Comparison of ENCODE assay signal across 9 cellular contexts in the genomic region with DNA sequence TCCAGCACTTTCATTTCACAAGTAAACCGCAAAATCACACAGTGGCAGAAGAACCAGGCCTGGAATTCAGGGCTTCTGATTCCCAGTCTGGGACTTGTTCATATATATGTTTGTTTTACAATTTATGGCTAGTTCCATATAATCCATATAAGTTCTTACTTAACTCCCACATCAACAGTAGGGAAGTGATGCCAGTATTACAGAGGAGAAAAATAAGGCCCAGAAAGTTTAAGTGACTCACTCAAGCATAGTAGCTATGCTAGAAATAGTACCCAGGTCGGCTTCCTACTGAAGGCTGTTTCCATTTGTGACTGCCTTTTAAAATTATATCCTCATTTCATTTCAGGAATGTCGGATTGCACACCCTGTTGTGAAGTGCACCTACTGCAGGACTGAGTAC. TPM values are rescaled to one million over a fixed set of nuclear protein-coding genes. Genes with fewer than 3 reads are reported as not detected.
DNase-seq lines count a peak whose midpoint lies in the region; ATAC-seq, FAIRE-seq and TF ChIP-seq lines count a peak whose summit lies in the region.
"Had no signal": no experiment of that assay in that cellular context is flagged by ENCODE, and none has a peak within 500 bp of the region (broad histone marks: within the 10 kb centered on the region; RNA-seq: fewer than 3 reads in every experiment).

No MANE protein-coding gene starts in this region.

- H3K27me3 Mint-ChIP-seq in astrocyte (ENCODE audit: low read depth, unreplicated experiment): no peaks in the 10 kb centered on the region

- H3K9ac ChIP-seq in BLaER1: peak overlapping the region; percentile 90
- H3K9ac ChIP-seq in HUES64 (ENCODE audit: low read depth, low read length): peak overlapping the region; percentile 72; the same call in 1 of the 2 replicates
- H3K9ac ChIP-seq in astrocyte (ENCODE audit: low read length): peak overlapping the region; percentile 29
- H3K9ac ChIP-seq in mucosa of stomach (ENCODE audit: low read length): peak overlapping the region; percentile 88

- H3K4me3 ChIP-seq in BLaER1 (peak overlapping the region; percentile 99), HUES64 (ENCODE audit: low read length) (peak overlapping the region; percentile 87), astrocyte (ENCODE audit: insufficient read depth, low read depth, low read length) (peak overlapping the region; percentile 80), mucosa of stomach (ENCODE audit: low read length) (no peak overlapping the region), ovary (no peak overlapping the region), adrenal gland (peak overlapping the region in 1 of 4 donors; percentile 67)

- H3K4me1 Mint-ChIP-seq in astrocyte (ENCODE audit: low read depth, unreplicated experiment): peaks cover 3% of the 10 kb centered on the region

- peak; percentile 18 for DNase-seq in astrocyte (ENCODE audit: low read depth)
- no peak for DNase-seq in GM10266 (ENCODE audit: extremely low spot score)
- DNase-seq in ovary: no peak
- no peak for DNase-seq in adrenal gland

- TF ChIP-seq CTCF in astrocyte (IDR thresholded peaks at IDR 0.05; ENCODE audit: insufficient read depth, low read depth, low read length) (no peak), GM10266 (IDR thresholded peaks at IDR 0.05; ENCODE audit: control insufficient read depth, insufficient read depth, low read depth, missing control alignments) (no peak), ovary (IDR thresholded peaks at IDR 0.05) (no peak), adrenal gland (IDR thresholded peaks at IDR 0.05) (no peak)

- WGBS in HUES64: 94% methylated on average over 2 of the region's 3 CpGs
- 73 to 77% (median 77%) methylated on average over 3 of the region's 3 CpGs for WGBS in ovary, 3 donors
- 59 to 71% (median 65%) methylated on average over 3 of the region's 3 CpGs for WGBS in adrenal gland, 4 donors

- H3K27ac ChIP-seq in BLaER1 (no peak overlapping the region), HUES64 (ENCODE audit: low read depth, low read length) (no peak overlapping the region), astrocyte (ENCODE audit: low read depth, low read length) (no peak overlapping the region), ovary (no peak overlapping the region), adrenal gland (peak overlapping the region in 1 of 5 donors; percentile 88)

- peaks cover 19% of the 10 kb centered on the region for H3K4me1 ChIP-seq in BLaER1
- peaks cover 3% of the 10 kb centered on the region for H3K4me1 ChIP-seq in HUES64 (ENCODE audit: insufficient read depth, low read length)
- H3K4me1 ChIP-seq in astrocyte (ENCODE audit: insufficient read depth, low read length): peaks cover 13% of the 10 kb centered on the region
- peaks cover 8% of the 10 kb centered on the region for H3K4me1 ChIP-seq in mucosa of stomach (ENCODE audit: control insufficient read depth, insufficient read depth, low read length)
- peaks cover 1% of the 10 kb centered on the region for H3K4me1 ChIP-seq in ovary (ENCODE audit: insufficient read depth)
- H3K4me1 ChIP-seq in adrenal gland (replicated peaks in 1 of 2): peaks cover 6 to 16% of the 10 kb centered on the region in 2 donors

- peaks cover 3% of the 10 kb centered on the region for H3K79me2 ChIP-seq in astrocyte (ENCODE audit: insufficient read depth, low read length)

- H4K20me1 ChIP-seq in BLaER1: no peaks in the 10 kb centered on the region
- no peaks in the 10 kb centered on the region for H4K20me1 ChIP-seq in astrocyte (ENCODE audit: insufficient read depth, low read length)

- no peaks in the 10 kb centered on the region for H3K9me3 ChIP-seq in BLaER1
- no peaks in the 10 kb centered on the region for H3K9me3 ChIP-seq in HUES64 (ENCODE audit: insufficient read depth, low read depth, low read length)
- H3K9me3 ChIP-seq in astrocyte (ENCODE audit: insufficient read depth, low read depth, low read length): no peaks in the 10 kb centered on the region
- no peaks in the 10 kb centered on the region for H3K9me3 ChIP-seq in mucosa of stomach (ENCODE audit: control insufficient read depth, low read length)
- no peaks in the 10 kb centered on the region for H3K9me3 ChIP-seq in ovary
- no peaks in the 10 kb centered on the region for H3K9me3 ChIP-seq in adrenal gland (replicated peaks in 1 of 3)

- H3K4me2 ChIP-seq in BLaER1 (peak overlapping the region; percentile 89), astrocyte (ENCODE audit: low read length) (peak overlapping the region; percentile 92)

- no peak for FAIRE-seq in astrocyte (lab: Jason Lieb, UNC)
- FAIRE-seq: GM12891 had no signal

- H3K9me3 Mint-ChIP-seq in astrocyte (ENCODE audit: unreplicated experiment): peaks cover 5% of the 10 kb centered on the region

- no peak overlapping the region for H3K27ac Mint-ChIP-seq in astrocyte (ENCODE audit: unreplicated experiment)

- intact Hi-C loops in ovary (cut with DNase I): loop anchor here in 1 of 4 donors (10.0 kb wide), 1 partner anchor 62 kb away; no protein-coding TSS in a partner anchor
- intact Hi-C loops in adrenal gland (cut with DNase I): no loop called here

- TF ChIP-seq POLR2A in ovary (IDR thresholded peaks at IDR 0.05): no peak
- no peak for TF ChIP-seq POLR2A in adrenal gland (IDR thresholded peaks at IDR 0.05)

- H3K27me3 ChIP-seq in BLaER1: no peaks in the 10 kb centered on the region
- H3K27me3 ChIP-seq in HUES64 (ENCODE audit: insufficient read depth, low read length): 0 out of 2 replicates have a peak, but pooled peaks cover 5% of the 10 kb centered on the region
- H3K27me3 ChIP-seq in astrocyte (ENCODE audit: insufficient read depth, low read length): no peaks in the 10 kb centered on the region
- no peaks in the 10 kb centered on the region for H3K27me3 ChIP-seq in mucosa of stomach (ENCODE audit: control insufficient read depth, insufficient read depth, low read length)
- no peaks in the 10 kb centered on the region for H3K27me3 ChIP-seq in ovary
- H3K27me3 ChIP-seq in adrenal gland: no peaks in the 10 kb centered on the region

- ATAC-seq in GM21390 (IDR thresholded peaks at IDR 0.05; ENCODE audit: unreplicated experiment): no peak

- H3K4me3 Mint-ChIP-seq in astrocyte (ENCODE audit: unreplicated experiment): no peak overlapping the region

- H2AFZ ChIP-seq in astrocyte (ENCODE audit: low read depth, low read length): no peak overlapping the region

- peaks cover 19% of the 10 kb centered on the region for H3K36me3 ChIP-seq in BLaER1
- peaks cover 10% of the 10 kb centered on the region; the same call in 1 of the 2 replicates for H3K36me3 ChIP-seq in HUES64 (ENCODE audit: insufficient read depth, low read length)
- H3K36me3 ChIP-seq in astrocyte (ENCODE audit: insufficient read depth, low read length): no peaks in the 10 kb centered on the region
- H3K36me3 ChIP-seq in mucosa of stomach (ENCODE audit: control insufficient read depth, insufficient read depth, low read length): no peaks in the 10 kb centered on the region
- H3K36me3 ChIP-seq in ovary: no peaks in the 10 kb centered on the region
- peaks cover 0 to 16% of the 10 kb centered on the region in 2 donors for H3K36me3 ChIP-seq in adrenal gland (replicated peaks in 1 of 2)

- peaks cover 4% of the 10 kb centered on the region for H3K36me3 Mint-ChIP-seq in astrocyte (ENCODE audit: low read depth, unreplicated experiment)

- TF ChIP-seq EP300 in ovary (IDR thresholded peaks at IDR 0.05): no peak

RNA-seq across cellular contexts. Expression of a gene that starts 1.4 kb away (rescaled TPM):
- 5.6 TPM for polyA plus RNA-seq in HUES64 (2013, experiment 1 of 2)
- polyA plus RNA-seq in HUES64 (2013, experiment 2 of 2): 6.3 TPM
- total RNA-seq in astrocyte (6.1 and 6.2 TPM in 2 replicates), ovary (10 to 100 TPM in 5 of 7 donors, 1 to 10 TPM in 2; 9.2 to 20.3 (median 15.7) TPM), adrenal gland (10 to 100 TPM in 4 of 8 donors, 1 to 10 TPM in 4; 4.0 to 12.4 (median 9.8) TPM)
- polyA plus RNA-seq in ovary (1 to 10 TPM; 6.0 to 7.5 TPM), adrenal gland (1 to 10 TPM; 2.9 to 7.6 (median 4.9) TPM)

RNA-seq across cellular contexts. Expression of a gene that starts 45.9 kb away (rescaled TPM):
- polyA plus RNA-seq in HUES64 (2013, experiment 1 of 2): 8.9 TPM
- 11.3 TPM for polyA plus RNA-seq in HUES64 (2013, experiment 2 of 2)
- total RNA-seq in astrocyte: 62.1 and 64.0 TPM in 2 replicates
- total RNA-seq in ovary: 10 to 100 TPM; 34.3 to 45.7 (median 41.2) TPM
- polyA plus RNA-seq in ovary: 10 to 100 TPM; 23.9 to 74.8 TPM
- total RNA-seq in adrenal gland: 10 to 100 TPM; 27.5 to 81.9 (median 55.4) TPM
- polyA plus RNA-seq in adrenal gland: 10 to 100 TPM; 18.4 to 72.1 (median 18.6) TPM

RNA-seq across cellular contexts. Expression of a gene that starts 55.1 kb away (rescaled TPM):
- polyA plus RNA-seq in HUES64 (2013, experiment 1 of 2): 9.0 TPM
- 12.8 TPM for polyA plus RNA-seq in HUES64 (2013, experiment 2 of 2)
- total RNA-seq in astrocyte (3,307 and 4,155 TPM in 2 replicates), ovary (10 to 100 TPM; 30.3 to 89.1 (median 48.6) TPM), adrenal gland (100 to 1,000 TPM in 5 of 8 donors, 10 to 100 TPM in 3; 67.6 to 379 (median 175) TPM)
- polyA plus RNA-seq in ovary (100 to 1,000 TPM; 200 to 274 TPM), adrenal gland (100 to 1,000 TPM; 213 to 611 (median 223) TPM)

Comparison
In these comparisons a context has a peak if more than half of its experiments do, and no peak if none do; other contexts are left out.
1. H3K4me3 ChIP-seq: peak in BLaER1 (single experiment), HUES64 (single experiment) and astrocyte (single experiment); none in mucosa of stomach (single experiment) and ovary (single experiment).
2. H3K9ac ChIP-seq: peak in every context shown above with its lines; median percentile 90 in BLaER1; 88 in mucosa of stomach; 72 in HUES64; 29 in astrocyte.